Comparison of ENCODE assay signal across 10 cellular contexts in the genomic region with DNA sequence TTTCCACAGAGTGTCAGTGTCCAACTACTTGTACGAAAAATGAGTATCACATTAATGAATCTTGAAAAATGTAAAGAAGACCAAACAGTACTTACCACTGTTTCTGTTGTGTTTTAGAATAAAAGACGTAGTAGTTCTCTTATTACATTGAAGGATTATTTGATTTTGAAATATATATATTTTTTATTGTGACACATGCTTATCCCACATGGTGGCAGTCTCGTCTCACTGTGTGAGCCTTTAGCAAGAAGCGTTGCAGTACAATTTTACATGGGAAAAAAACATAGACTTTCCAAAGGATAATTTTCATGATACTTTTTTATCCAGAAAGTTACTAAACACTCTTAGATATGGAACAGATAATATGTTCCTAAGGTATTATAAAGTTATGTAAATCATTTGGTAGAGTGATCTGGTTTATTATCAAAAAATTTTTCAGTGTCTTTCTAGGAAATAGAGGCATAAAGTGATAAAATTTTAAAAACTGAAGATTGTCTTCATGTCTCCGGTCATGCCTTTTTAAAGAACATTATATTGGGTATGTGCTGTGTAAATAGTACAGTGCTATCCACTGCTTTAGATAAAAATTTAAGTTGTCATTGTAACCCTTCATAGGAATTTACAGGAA.
DNase-seq lines count a peak whose midpoint lies in the region; ATAC-seq, FAIRE-seq and TF ChIP-seq lines count a peak whose summit lies in the region.
"Had no signal": no experiment of that assay in that cellular context is flagged by ENCODE, and none has a peak within 500 bp of the region (broad histone marks: within the 10 kb centered on the region; RNA-seq: fewer than 3 reads in every experiment).

No MANE protein-coding gene starts in this region.

- no peak overlapping the region for H3K4me3 Mint-ChIP-seq in Calu3 (ENCODE audit: low read depth, unreplicated experiment)

- no peaks in the 10 kb centered on the region for H3K9me3 Mint-ChIP-seq in Calu3 (ENCODE audit: low read depth, unreplicated experiment)

- no peak for FAIRE-seq in D721Med (lab: Jason Lieb, UNC)

- intact Hi-C loops in Calu3 (cut with micrococcal nuclease; ENCODE audit: unreplicated experiment), result loop anchor here (2.0 kb wide), 1 partner anchor 776 kb away; no protein-coding TSS in a partner anchor

- H3K36me3 Mint-ChIP-seq in Calu3 (ENCODE audit: insufficient read depth, unreplicated experiment), result no peaks in the 10 kb centered on the region

- CTCF ChIA-PET in Calu3 (lab: Charles Lee), result no interaction called here

- no peaks in the 10 kb centered on the region for H3K4me1 Mint-ChIP-seq in Calu3 (ENCODE audit: low read depth, unreplicated experiment)

- peak; percentile 55 for TF ChIP-seq CTCF in D721Med (IDR thresholded peaks at IDR 0.05; ENCODE audit: insufficient read depth, missing control alignments)
- no peak for TF ChIP-seq CTCF in Calu3 (IDR thresholded peaks at IDR 0.05; ENCODE audit: unreplicated experiment)

- H3K27me3 Mint-ChIP-seq in Calu3 (ENCODE audit: unreplicated experiment), result no peaks in the 10 kb centered on the region

- ATAC-seq in left lobe of liver (peak; percentile 47), GM19467 (IDR thresholded peaks at IDR 0.05; ENCODE audit: unreplicated experiment) (no peak), GM21390 (IDR thresholded peaks at IDR 0.05; ENCODE audit: unreplicated experiment) (no peak)

- no peak overlapping the region for H3K27ac Mint-ChIP-seq in Calu3 (ENCODE audit: unreplicated experiment)

- no TSS peak for BruUV-seq in Calu3 (replicated peaks; lab: Mats Ljungman, UMichigan)

- DNase-seq in D721Med (ENCODE audit: insufficient read length, low spot score), result no peak
- peak; percentile 57 to 65 for DNase-seq in Kasumi-1 (lab: John Stamatoyannopoulos, UW)
- peak; percentile 51 for DNase-seq in astrocyte of the hippocampus (ENCODE audit: low read depth, low spot score)
- no peak for DNase-seq in left lobe of liver (ENCODE audit: low spot score)
- DNase-seq in Calu3, result no peak
- DNase-seq in NCI-H187 treated with DMSO at 0.1 percent for 48 hours (lab: John Stamatoyannopoulos, UW), result no peak
- DNase-seq: Peyer's patch; stimulated activated CD4-positive, alpha-beta T cell treated with anti-CD3 and anti-CD28 coated beads, Interleukin-1b, Interleukin-23, amount 100 ng/mL, for 48 hours had no signal

Comparison
In these comparisons a context has a peak if more than half of its experiments do, and no peak if none do; other contexts are left out.
1. DNase-seq: peak in Kasumi-1 (2 of 2) and astrocyte of the hippocampus (single experiment); none in D721Med (single experiment), left lobe of liver (single experiment), Calu3 (single experiment) and NCI-H187 treated with DMSO at 0.1 percent for 48 hours (single experiment).